Comparison of ENCODE assay signal across 19 cellular contexts in the genomic region with DNA sequence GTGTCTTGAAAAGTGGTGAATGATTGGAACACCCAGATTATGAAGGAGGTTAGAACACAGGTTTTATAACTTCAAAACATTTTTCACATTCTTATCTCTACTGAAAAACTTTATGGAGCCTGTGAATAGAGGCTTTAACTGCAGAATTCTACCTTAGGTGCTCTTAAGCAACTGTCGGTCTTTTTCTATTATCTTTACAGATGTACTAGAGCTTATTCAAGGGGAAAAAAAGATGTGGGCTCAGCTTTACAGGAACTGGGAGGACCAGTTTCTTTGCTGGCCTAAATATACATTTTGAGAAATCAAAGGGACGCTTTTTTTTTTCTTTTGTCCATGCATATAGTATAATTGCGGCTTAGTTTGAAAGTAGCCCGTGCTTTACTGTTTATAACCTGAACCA.
"Had no signal": no experiment of that assay in that cellular context is flagged by ENCODE, and none has a peak within 500 bp of the region (broad histone marks: within the 10 kb centered on the region; RNA-seq: fewer than 3 reads in every experiment).

No MANE protein-coding gene starts in this region.

- H3K27me3 Mint-ChIP-seq: activated B cell treated with CpG ODN at 0.5 μM for 24 hours; activated CD4-positive, alpha-beta memory T cell treated with anti-CD3 and anti-CD28 coated beads for 36 hours; type B pancreatic cell had no signal

- H3K4me3 Mint-ChIP-seq: activated B cell treated with CpG ODN at 0.5 μM for 24 hours; activated CD4-positive, alpha-beta memory T cell treated with anti-CD3 and anti-CD28 coated beads for 36 hours; activated T-helper 1 cell treated with anti-CD3 and anti-CD28 coated beads, Interleukin-12 subunit alpha, Interleukin-12 subunit beta, Interleukin-2, Interleukin-4 antibody, amounts not matched to agents 30 ng/mL and 10 ng/mL and 1 ng/mL, durations not matched to agents 14 hours and 24 hours and 36 hours; type B pancreatic cell had no signal

- ATAC-seq: activated naive CD4-positive, alpha-beta T cell treated with anti-CD3 and anti-CD28 coated beads, Interleukin-2, amount 50 U/mL, for 72 hours; foreskin keratinocyte; left lobe of liver; stimulated activated naive CD8-positive, alpha-beta T cell treated with anti-CD3 and anti-CD28 coated beads, Interleukin-15, Interleukin-2, amounts not matched to agents 100 U/mL and 50 U/mL, for 24 hours had no signal

- H3K9me3 ChIP-seq: esophagus muscularis mucosa had no signal

- H3K9me3 Mint-ChIP-seq: activated B cell treated with CpG ODN at 0.5 μM for 24 hours; activated CD4-positive, alpha-beta memory T cell treated with anti-CD3 and anti-CD28 coated beads for 36 hours; activated naive CD4-positive, alpha-beta T cell treated with anti-CD3 and anti-CD28 coated beads, Interleukin-2, amount 50 U/mL, for 72 hours; activated T-helper 1 cell treated with anti-CD3 and anti-CD28 coated beads, Interleukin-12 subunit alpha, Interleukin-12 subunit beta, Interleukin-2, Interleukin-4 antibody, amounts not matched to agents 30 ng/mL and 10 ng/mL and 1 ng/mL, durations not matched to agents 14 hours and 24 hours and 36 hours; type B pancreatic cell had no signal

- H3K27me3 ChIP-seq: esophagus muscularis mucosa, foreskin keratinocyte had no signal

- H3K27ac Mint-ChIP-seq: activated B cell treated with CpG ODN at 0.5 μM for 24 hours; activated CD4-positive, alpha-beta memory T cell treated with anti-CD3 and anti-CD28 coated beads for 36 hours; activated naive CD4-positive, alpha-beta T cell treated with anti-CD3 and anti-CD28 coated beads, Interleukin-2, amount 50 U/mL, for 72 hours; activated T-helper 1 cell treated with anti-CD3 and anti-CD28 coated beads, Interleukin-12 subunit alpha, Interleukin-12 subunit beta, Interleukin-2, Interleukin-4 antibody, amounts not matched to agents 30 ng/mL and 10 ng/mL and 1 ng/mL, durations not matched to agents 14 hours and 24 hours and 36 hours; progenitor cell of endocrine pancreas; type B pancreatic cell had no signal

- DNase-seq: activated B cell treated with CpG ODN at 0.5 μM for 24 hours; activated CD4-positive, alpha-beta memory T cell treated with anti-CD3 and anti-CD28 coated beads for 36 hours; activated CD4-positive, alpha-beta T cell treated with anti-CD3 and anti-CD28 coated beads for 4 hours; activated gamma-delta T cell treated with Interleukin-2 at 50 U/mL for 16 hours; activated T-cell treated with anti-CD3 and anti-CD28 coated beads for 4 hours; cerebellar nuclear complex; cortex of kidney; foreskin keratinocyte; hypothalamus; islet precursor cell; occipital lobe; stimulated activated naive CD8-positive, alpha-beta T cell treated with anti-CD3 and anti-CD28 coated beads, Interleukin-15, Interleukin-2, amounts not matched to agents 100 U/mL and 50 U/mL, for 24 hours; T-helper 9 cell had no signal

- H3K27ac ChIP-seq: esophagus muscularis mucosa, foreskin keratinocyte had no signal

- H3K36me3 ChIP-seq: esophagus muscularis mucosa had no signal

- H3K36me3 Mint-ChIP-seq: activated CD4-positive, alpha-beta memory T cell treated with anti-CD3 and anti-CD28 coated beads for 36 hours; activated naive CD4-positive, alpha-beta T cell treated with anti-CD3 and anti-CD28 coated beads, Interleukin-2, amount 50 U/mL, for 72 hours had no signal
